In the genomic region with DNA sequence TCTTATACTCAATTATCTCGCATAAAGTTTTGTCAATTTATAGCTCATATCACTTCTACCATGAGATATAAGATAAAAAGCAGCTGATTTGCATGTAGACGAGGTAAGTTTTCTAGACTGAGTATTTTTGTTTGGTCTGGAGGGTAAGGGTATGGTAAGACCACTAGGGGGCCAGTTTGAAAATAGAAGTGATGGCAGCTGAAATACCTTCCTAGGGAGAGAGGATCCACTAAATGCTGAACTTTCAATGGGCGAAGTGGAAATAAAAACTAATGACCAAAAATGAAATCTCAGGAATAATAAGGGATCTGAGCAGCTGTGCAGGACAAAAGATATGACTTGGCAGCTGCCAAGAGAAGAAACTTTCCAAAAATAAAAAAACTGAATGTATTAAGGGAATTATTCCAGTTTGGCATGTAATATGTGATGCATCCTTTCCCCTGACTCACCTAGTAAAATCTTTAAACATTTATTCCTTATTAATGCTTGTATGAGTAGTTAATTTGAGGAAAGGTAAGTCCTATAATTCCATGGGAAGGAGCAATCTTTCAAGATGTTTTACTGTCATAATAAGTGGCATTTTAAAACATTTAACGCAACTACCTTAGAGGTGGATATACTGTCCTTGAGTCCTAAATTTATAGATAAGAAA, we compare ENCODE assay signal across 8 cellular contexts.
A peak's percentile ranks its signal among the peaks of the same experiment; 100 is the strongest.
DNase-seq lines count a peak whose midpoint lies in the region; ATAC-seq, FAIRE-seq and TF ChIP-seq lines count a peak whose summit lies in the region.

No MANE protein-coding gene starts in this region.

- intact Hi-C loops in kidney (cut with DNase I): no loop called here

- H3K27me3 Mint-ChIP-seq in activated T-cell treated with anti-CD3 and anti-CD28 coated beads, Interleukin-2, amount 50 U/mL, for 72 hours (ENCODE audit: low read depth): no peaks in the 10 kb centered on the region

- no peak overlapping the region for H3K9ac ChIP-seq in kidney (ENCODE audit: low read length in 2 of 2)

- no peaks in the 10 kb centered on the region for H3K4me1 Mint-ChIP-seq in activated T-cell treated with anti-CD3 and anti-CD28 coated beads, Interleukin-2, amount 50 U/mL, for 72 hours (ENCODE audit: low read depth)

- FAIRE-seq in kidney (lab: Jason Lieb, UNC): no peak

- H3K27me3 ChIP-seq in SJCRH30: no peaks in the 10 kb centered on the region

- H3K36me3 Mint-ChIP-seq in activated T-cell treated with anti-CD3 and anti-CD28 coated beads, Interleukin-2, amount 50 U/mL, for 72 hours (ENCODE audit: insufficient read depth in 2 of 2): no peaks in the 10 kb centered on the region

- peak; percentile 33 for DNase-seq in NCI-H748 (lab: John Stamatoyannopoulos, UW; ENCODE audit: unreplicated experiment)
- DNase-seq in NCI-H748 treated with DMSO at 0.1 percent for 48 hours (lab: John Stamatoyannopoulos, UW): no peak
- DNase-seq in SJCRH30: peak; percentile 9 to 50
- no peak for DNase-seq in kidney
- no peak for DNase-seq in activated CD4-positive, CD25-positive, alpha-beta regulatory T cell treated with anti-CD3 and anti-CD28 coated beads, Interleukin-2, amount 50 U/mL, for 72 hours
- no peak for DNase-seq in DMS79 (lab: John Stamatoyannopoulos, UW)
- no peak for DNase-seq in activated T-cell treated with anti-CD3 and anti-CD28 coated beads, Interleukin-2, amount 50 U/mL, for 72 hours

- peaks cover 2 to 3% of the 10 kb centered on the region in 2 donors for H3K9me3 Mint-ChIP-seq in activated T-cell treated with anti-CD3 and anti-CD28 coated beads, Interleukin-2, amount 50 U/mL, for 72 hours

- ATAC-seq in HG02885 (IDR thresholded peaks at IDR 0.05; ENCODE audit: poor library complexity, unreplicated experiment): peak; percentile 85
- no peak for ATAC-seq in activated T-cell treated with anti-CD3 and anti-CD28 coated beads, Interleukin-2, amount 50 U/mL, for 72 hours (replicated peaks in 1 of 2)

- H3K36me3 ChIP-seq in SJCRH30 (no peaks in the 10 kb centered on the region), kidney (ENCODE audit: control insufficient read depth in 1 of 2, insufficient read depth in 2 of 2, low read length in 2 of 2) (no peaks in the 10 kb centered on the region)

- H3K4me1 ChIP-seq in SJCRH30 (no peaks in the 10 kb centered on the region), kidney (ENCODE audit: control insufficient read depth in 1 of 2, insufficient read depth in 1 of 2, low read depth in 1 of 2, low read length in 2 of 2) (no peaks in the 10 kb centered on the region)

- H3K4me3 ChIP-seq in SJCRH30: no peak overlapping the region
- no peak overlapping the region for H3K4me3 ChIP-seq in kidney (ENCODE audit: low read length in 2 of 2)

- H3K27ac ChIP-seq in SJCRH30 (no peak overlapping the region), kidney (ENCODE audit: low read depth in 2 of 2, low read length in 2 of 2) (no peak overlapping the region)

- H3K27ac Mint-ChIP-seq in activated T-cell treated with anti-CD3 and anti-CD28 coated beads, Interleukin-2, amount 50 U/mL, for 72 hours: no peak overlapping the region

- H3K9me3 ChIP-seq in SJCRH30 (replicated peaks) (no peaks in the 10 kb centered on the region), kidney (ENCODE audit: control insufficient read depth in 1 of 2, low read length in 2 of 2) (no peaks in the 10 kb centered on the region)

- H3K4me3 Mint-ChIP-seq in activated T-cell treated with anti-CD3 and anti-CD28 coated beads, Interleukin-2, amount 50 U/mL, for 72 hours: no peak overlapping the region

- TF ChIP-seq CTCF in kidney (IDR thresholded peaks at IDR 0.05; ENCODE audit: borderline replicate concordance, extremely low read depth, insufficient read depth): peak; percentile 30

Comparison
In these comparisons a context has a peak if more than half of its experiments do, and no peak if none do; other contexts are left out.
1. DNase-seq: peak in NCI-H748 (single experiment) and SJCRH30 (2 of 2); none in NCI-H748 treated with DMSO at 0.1 percent for 48 hours (single experiment), kidney (single experiment), activated CD4-positive, CD25-positive, alpha-beta regulatory T cell treated with anti-CD3 and anti-CD28 coated beads, Interleukin-2, amount 50 U/mL, for 72 hours (single experiment), DMS79 (single experiment) and activated T-cell treated with anti-CD3 and anti-CD28 coated beads, Interleukin-2, amount 50 U/mL, for 72 hours (0 of 2).